23 cellular contexts compared by ENCODE assay signal in genomic region chr6:71222676-71223075, GRCh38.
"Had no signal": no experiment of that assay in that cellular context is flagged by ENCODE, and none has a peak within 500 bp of the region (broad histone marks: within the 10 kb centered on the region; RNA-seq: fewer than 3 reads in every experiment).

No MANE protein-coding gene starts in this region.

- H3K36me3 ChIP-seq: gastroesophageal sphincter, lower lobe of right lung, ovary, sigmoid colon, thoracic aorta, tibial nerve, upper lobe of left lung had no signal

- H3K27ac Mint-ChIP-seq: natural killer cell; stimulated activated naive B cell treated with anti-CD40 and anti-IgM and Interleukin-4, amounts not matched to agents 10 μg/mL and 1 μg/mL and 100 μg/mL, for 72 hours; stimulated activated naive CD8-positive, alpha-beta T cell treated with anti-CD3 and anti-CD28 coated beads, Interleukin-15, Interleukin-2, amounts not matched to agents 100 ng/mL and 50 ng/mL, for 24 hours had no signal

- H3K4me3 ChIP-seq: gastroesophageal sphincter, lower lobe of right lung, ovary, psoas muscle, sigmoid colon, skin epidermis, thoracic aorta, tibial nerve, upper lobe of left lung had no signal

- H3K9me3 ChIP-seq: gastroesophageal sphincter, lower lobe of right lung, ovary, psoas muscle, sigmoid colon, thoracic aorta, tibial nerve, upper lobe of left lung had no signal

- H3K36me3 Mint-ChIP-seq: natural killer cell; stimulated activated naive B cell treated with anti-CD40 and anti-IgM and Interleukin-4, amounts not matched to agents 10 μg/mL and 1 μg/mL and 100 μg/mL, for 72 hours had no signal

- H3K9me3 Mint-ChIP-seq: natural killer cell; stimulated activated naive B cell treated with anti-CD40 and anti-IgM and Interleukin-4, amounts not matched to agents 10 μg/mL and 1 μg/mL and 100 μg/mL, for 72 hours; stimulated activated naive CD8-positive, alpha-beta T cell treated with anti-CD3 and anti-CD28 coated beads, Interleukin-15, Interleukin-2, amounts not matched to agents 100 ng/mL and 50 ng/mL, for 24 hours had no signal

- H3K4me3 Mint-ChIP-seq: natural killer cell; stimulated activated naive B cell treated with anti-CD40 and anti-IgM and Interleukin-4, amounts not matched to agents 10 μg/mL and 1 μg/mL and 100 μg/mL, for 72 hours; stimulated activated naive CD8-positive, alpha-beta T cell treated with anti-CD3 and anti-CD28 coated beads, Interleukin-15, Interleukin-2, amounts not matched to agents 100 ng/mL and 50 ng/mL, for 24 hours had no signal

- H3K27me3 Mint-ChIP-seq: stimulated activated naive B cell treated with anti-CD40 and anti-IgM and Interleukin-4, amounts not matched to agents 10 μg/mL and 1 μg/mL and 100 μg/mL, for 72 hours; stimulated activated naive CD8-positive, alpha-beta T cell treated with anti-CD3 and anti-CD28 coated beads, Interleukin-15, Interleukin-2, amounts not matched to agents 100 ng/mL and 50 ng/mL, for 24 hours had no signal

- H3K27ac ChIP-seq: epithelial cell of prostate, foreskin keratinocyte, gastroesophageal sphincter, lower lobe of right lung, ovary, psoas muscle, sigmoid colon, skin epidermis, thoracic aorta, tibial nerve, upper lobe of left lung had no signal

- H3K27me3 ChIP-seq: foreskin keratinocyte, gastroesophageal sphincter, ovary, sigmoid colon, tibial nerve, upper lobe of left lung had no signal

- H3K4me1 ChIP-seq: foreskin keratinocyte, gastroesophageal sphincter, lower lobe of right lung, psoas muscle, sigmoid colon, tibial nerve, upper lobe of left lung had no signal

- ATAC-seq: esophagus mucosa; foreskin keratinocyte; gastroesophageal sphincter; left ventricle myocardium superior; lower lobe of right lung; natural killer cell; psoas muscle; right cardiac atrium; stimulated activated naive B cell treated with anti-CD40 and anti-IgM and Interleukin-4, amounts not matched to agents 10 μg/mL and 1 μg/mL and 100 μg/mL, for 72 hours had no signal

- DNase-seq: cortex of kidney; glutamatergic neuron; left ventricle myocardium superior; lower lobe of right lung; natural killer cell; occipital lobe; ovary; posterior cingulate gyrus; psoas muscle; right cardiac atrium; sigmoid colon; stimulated activated CD4-positive, alpha-beta T cell treated with anti-CD3 and anti-CD28 coated beads, Interleukin-15, amount 100 ng/mL, for 24 hours; stimulated activated CD4-positive, alpha-beta T cell treated with anti-CD3 and anti-CD28 coated beads, Interleukin-2, amount 100 ng/mL, for 48 hours; stimulated activated naive B cell treated with anti-CD40 and anti-IgM and Interleukin-4, amounts not matched to agents 10 μg/mL and 1 μg/mL and 100 μg/mL, for 72 hours; upper lobe of left lung had no signal
